Comparison of ENCODE assay signal across 7 cellular contexts in genomic region chr2:111884592-111884964, GRCh38. TPM values are rescaled to one million over a fixed set of nuclear protein-coding genes. Genes with fewer than 3 reads are reported as not detected.
DNase-seq lines count a peak whose midpoint lies in the region; ATAC-seq and TF ChIP-seq lines count a peak whose summit lies in the region.

No MANE protein-coding gene starts in this region.

- no peak for TF ChIP-seq RAD21 in neural cell (conservative IDR thresholded peaks at IDR 0.05)

- ATAC-seq in GM21717 (IDR thresholded peaks at IDR 0.05; ENCODE audit: unreplicated experiment) (peak; percentile 8), HG02610 (IDR thresholded peaks at IDR 0.05; ENCODE audit: unreplicated experiment) (no peak)

- peak overlapping the region; percentile 83 for H3K4me3 ChIP-seq in endocrine pancreas (ENCODE audit: control insufficient read depth, insufficient read depth, low read length)
- H3K4me3 ChIP-seq in neural cell (ENCODE audit: low read length): peak overlapping the region; percentile 95

- H3K4me2 ChIP-seq in neural cell (ENCODE audit: low read length): peak overlapping the region; percentile 77

- no peaks in the 10 kb centered on the region for H3K79me2 ChIP-seq in neural cell (replicated peaks; ENCODE audit: insufficient read depth, low read length)

- peak; percentile 64 for DNase-seq in NCI-H69 (lab: John Stamatoyannopoulos, UW)
- DNase-seq in stimulated activated CD4-positive, alpha-beta T cell treated with anti-CD3 and anti-CD28 coated beads, Interleukin-4, amount 100 ng/mL, for 1 hour: no peak
- no peak for DNase-seq in dermis blood vessel endothelial cell

- H3K27me3 ChIP-seq in endocrine pancreas (ENCODE audit: control insufficient read depth, insufficient read depth, low read length) (no peaks in the 10 kb centered on the region), neural cell (ENCODE audit: insufficient read depth, low read depth, low read length) (no peaks in the 10 kb centered on the region)

- TF ChIP-seq EP300 in neural cell (conservative IDR thresholded peaks at IDR 0.05; ENCODE audit: poor library complexity, severe bottlenecking): no peak

- H2AFZ ChIP-seq in neural cell (ENCODE audit: low read depth, low read length): peak overlapping the region; percentile 95

- peaks cover 4% of the 10 kb centered on the region for H3F3A ChIP-seq in neural cell (ENCODE audit: insufficient read depth, low read length, poor library complexity, severe bottlenecking)

- no peaks in the 10 kb centered on the region for H3K9me2 ChIP-seq in neural cell (ENCODE audit: insufficient read depth, low read length)

- H3K27ac ChIP-seq in neural cell (ENCODE audit: low read length): no peak overlapping the region

- H3K9me3 ChIP-seq in endocrine pancreas (ENCODE audit: control insufficient read depth, low read length): no peaks in the 10 kb centered on the region
- H3K9me3 ChIP-seq in neural cell (ENCODE audit: low read length): no peaks in the 10 kb centered on the region

- H3K36me3 ChIP-seq in endocrine pancreas (ENCODE audit: control insufficient read depth, insufficient read depth, low read length) (no peaks in the 10 kb centered on the region), neural cell (ENCODE audit: insufficient read depth, low read length) (no peaks in the 10 kb centered on the region)

- H3K4me1 ChIP-seq in endocrine pancreas (ENCODE audit: control insufficient read depth, insufficient read depth, low read length): no peaks in the 10 kb centered on the region

- peak overlapping the region; percentile 8 for H3K9ac ChIP-seq in endocrine pancreas (ENCODE audit: control insufficient read depth, insufficient read depth, low read length)
- H3K9ac ChIP-seq in neural cell (ENCODE audit: low read length): peak overlapping the region; percentile 71

- no peak for TF ChIP-seq CTCF in neural cell (IDR thresholded peaks at IDR 0.05; ENCODE audit: poor library complexity, severe bottlenecking)

- no peaks in the 10 kb centered on the region for H4K20me1 ChIP-seq in neural cell (ENCODE audit: insufficient read depth)

TF ChIP-seq in neural cell, 6 proteins besides CTCF, POLR2A, EP300 and RAD21:
- no peak for TF ChIP-seq MXI1 (conservative IDR thresholded peaks at IDR 0.05; ENCODE audit: poor library complexity, severe bottlenecking)
- no peak for TF ChIP-seq SMC3 (conservative IDR thresholded peaks at IDR 0.05; ENCODE audit: poor library complexity)
- no peak for TF ChIP-seq POLR2AphosphoS5 (IDR thresholded peaks at IDR 0.05)
- TF ChIP-seq, protein P1, sequence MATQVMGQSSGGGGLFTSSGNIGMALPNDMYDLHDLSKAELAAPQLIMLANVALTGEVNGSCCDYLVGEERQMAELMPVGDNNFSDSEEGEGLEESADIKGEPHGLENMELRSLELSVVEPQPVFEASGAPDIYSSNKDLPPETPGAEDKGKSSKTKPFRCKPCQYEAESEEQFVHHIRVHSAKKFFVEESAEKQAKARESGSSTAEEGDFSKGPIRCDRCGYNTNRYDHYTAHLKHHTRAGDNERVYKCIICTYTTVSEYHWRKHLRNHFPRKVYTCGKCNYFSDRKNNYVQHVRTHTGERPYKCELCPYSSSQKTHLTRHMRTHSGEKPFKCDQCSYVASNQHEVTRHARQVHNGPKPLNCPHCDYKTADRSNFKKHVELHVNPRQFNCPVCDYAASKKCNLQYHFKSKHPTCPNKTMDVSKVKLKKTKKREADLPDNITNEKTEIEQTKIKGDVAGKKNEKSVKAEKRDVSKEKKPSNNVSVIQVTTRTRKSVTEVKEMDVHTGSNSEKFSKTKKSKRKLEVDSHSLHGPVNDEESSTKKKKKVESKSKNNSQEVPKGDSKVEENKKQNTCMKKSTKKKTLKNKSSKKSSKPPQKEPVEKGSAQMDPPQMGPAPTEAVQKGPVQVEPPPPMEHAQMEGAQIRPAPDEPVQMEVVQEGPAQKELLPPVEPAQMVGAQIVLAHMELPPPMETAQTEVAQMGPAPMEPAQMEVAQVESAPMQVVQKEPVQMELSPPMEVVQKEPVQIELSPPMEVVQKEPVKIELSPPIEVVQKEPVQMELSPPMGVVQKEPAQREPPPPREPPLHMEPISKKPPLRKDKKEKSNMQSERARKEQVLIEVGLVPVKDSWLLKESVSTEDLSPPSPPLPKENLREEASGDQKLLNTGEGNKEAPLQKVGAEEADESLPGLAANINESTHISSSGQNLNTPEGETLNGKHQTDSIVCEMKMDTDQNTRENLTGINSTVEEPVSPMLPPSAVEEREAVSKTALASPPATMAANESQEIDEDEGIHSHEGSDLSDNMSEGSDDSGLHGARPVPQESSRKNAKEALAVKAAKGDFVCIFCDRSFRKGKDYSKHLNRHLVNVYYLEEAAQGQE (IDR thresholded peaks at IDR 0.05; ENCODE audit: borderline replicate concordance): no peak
- no peak for TF ChIP-seq TAF1 (IDR thresholded peaks at IDR 0.05; ENCODE audit: low read depth)

RNA-seq across cellular contexts. Expression of gene ANAPC1, which starts 0.6 kb away (rescaled TPM):
- polyA plus RNA-seq in neural cell: 13.8 and 26.5 TPM in 2 replicates
- 49.9 and 71.1 TPM in 2 replicates for polyA minus RNA-seq in neural cell
- total RNA-seq in dermis blood vessel endothelial cell: 80.2 and 83.0 TPM in 2 replicates

RNA-seq across cellular contexts. Expression of gene MERTK, which starts 13.8 kb away (rescaled TPM):
- 0.16 and 0.53 TPM in 2 replicates for polyA plus RNA-seq in neural cell
- 0.24 and 0.35 TPM in 2 replicates for polyA minus RNA-seq in neural cell
- total RNA-seq in dermis blood vessel endothelial cell: 25.0 and 28.9 TPM in 2 replicates
